In genomic region chr1:14265515-14265914, GRCh38 we compare ENCODE assay signal across 14 cellular contexts.
DNase-seq lines count a peak whose midpoint lies in the region; TF ChIP-seq lines count a peak whose summit lies in the region.
"Had no signal": no experiment of that assay in that cellular context is flagged by ENCODE, and none has a peak within 500 bp of the region (broad histone marks: within the 10 kb centered on the region; RNA-seq: fewer than 3 reads in every experiment).

No MANE protein-coding gene starts in this region.

- H3K36me3 Mint-ChIP-seq in activated naive CD8-positive, alpha-beta T cell treated with anti-CD3 and anti-CD28 coated beads for 36 hours, result no peaks in the 10 kb centered on the region
- no peaks in the 10 kb centered on the region for H3K36me3 Mint-ChIP-seq in glutamatergic neuron (ENCODE audit: unreplicated experiment)
- H3K36me3 Mint-ChIP-seq: CD4-positive, alpha-beta memory T cell had no signal

- H3K27ac Mint-ChIP-seq in activated naive CD8-positive, alpha-beta T cell treated with anti-CD3 and anti-CD28 coated beads for 36 hours, result no peak overlapping the region
- no peak overlapping the region for H3K27ac Mint-ChIP-seq in glutamatergic neuron (ENCODE audit: unreplicated experiment)
- H3K27ac Mint-ChIP-seq: B cell; CD4-positive, alpha-beta memory T cell; H9 had no signal

- no peak for TF ChIP-seq CTCF in HEK293 (tag by site-specific recombination; IDR thresholded peaks at IDR 0.05)
- no peak for TF ChIP-seq CTCF in glutamatergic neuron (IDR thresholded peaks at IDR 0.05; ENCODE audit: partially characterized antibody, unreplicated experiment)

- no peaks in the 10 kb centered on the region for H3K9me3 Mint-ChIP-seq in activated naive CD8-positive, alpha-beta T cell treated with anti-CD3 and anti-CD28 coated beads for 36 hours
- H3K9me3 Mint-ChIP-seq in glutamatergic neuron (ENCODE audit: unreplicated experiment), result peaks cover 2% of the 10 kb centered on the region
- H3K9me3 Mint-ChIP-seq: H9 had no signal

- POLR2A ChIA-PET in HEK293 (lab: Yijun Ruan, JAX), result no interaction called here

- no peak overlapping the region for H3K27ac ChIP-seq in HEK293 (ENCODE audit: extremely low read depth, low read depth, low read length)

- H3K36me3 ChIP-seq in HEK293 (ENCODE audit: control insufficient read depth in 2 of 2, insufficient read depth in 1 of 2, low read length in 2 of 2), result no peaks in the 10 kb centered on the region

- H3K4me3 Mint-ChIP-seq in activated naive CD8-positive, alpha-beta T cell treated with anti-CD3 and anti-CD28 coated beads for 36 hours, result no peak overlapping the region
- no peak overlapping the region for H3K4me3 Mint-ChIP-seq in glutamatergic neuron (ENCODE audit: unreplicated experiment)
- H3K4me3 Mint-ChIP-seq: B cell; CD4-positive, alpha-beta memory T cell; H9 had no signal

- CTCF ChIA-PET in HEK293 (lab: Yijun Ruan, JAX), result no interaction called here

- H3K9me3 ChIP-seq in HEK293 (ENCODE audit: control insufficient read depth, insufficient read depth, low read depth, low read length), result no peaks in the 10 kb centered on the region

- H3K27me3 Mint-ChIP-seq in activated naive CD8-positive, alpha-beta T cell treated with anti-CD3 and anti-CD28 coated beads for 36 hours, result peaks cover 10% of the 10 kb centered on the region
- H3K27me3 Mint-ChIP-seq in glutamatergic neuron (ENCODE audit: unreplicated experiment), result peaks cover 4% of the 10 kb centered on the region

- peak; percentile 92 for DNase-seq in DMS 273 (lab: John Stamatoyannopoulos, UW; ENCODE audit: unreplicated experiment)
- DNase-seq in NCI-H2171 treated with DMSO at 0.1 percent for 48 hours (lab: John Stamatoyannopoulos, UW), result peak; percentile 42
- DNase-seq in myocyte (ENCODE audit: low read depth), result peak; percentile 3
- DNase-seq in activated naive CD8-positive, alpha-beta T cell treated with anti-CD3 and anti-CD28 coated beads for 36 hours, result no peak
- no peak for DNase-seq in NCI-H510A treated with DMSO at 0.1 percent for 48 hours (lab: John Stamatoyannopoulos, UW)
- DNase-seq in glutamatergic neuron, result no peak
- DNase-seq: C1 segment of cervical spinal cord; CD4-positive, alpha-beta memory T cell; DND-41; GDM1; GOT3; H9 had no signal

- H3K4me1 Mint-ChIP-seq in activated naive CD8-positive, alpha-beta T cell treated with anti-CD3 and anti-CD28 coated beads for 36 hours, result no peaks in the 10 kb centered on the region
- peaks cover 26% of the 10 kb centered on the region for H3K4me1 Mint-ChIP-seq in glutamatergic neuron (ENCODE audit: low read depth, unreplicated experiment)
- H3K4me1 Mint-ChIP-seq: B cell; CD4-positive, alpha-beta memory T cell had no signal

- H3K4me3 ChIP-seq in HEK293 (ENCODE audit: low read depth, low read length), result no peak overlapping the region

- no peaks in the 10 kb centered on the region for H3K4me1 ChIP-seq in HEK293 (ENCODE audit: control insufficient read depth, insufficient read depth, low read length)

TF ChIP-seq in HEK293, 187 proteins besides CTCF, POLR2A, EP300 and RAD21:
- TF ChIP-seq ZSCAN23 (tag by site-specific recombination; IDR thresholded peaks at IDR 0.05), result no peak
- TF ChIP-seq ATF2 (tag by site-specific recombination; IDR thresholded peaks at IDR 0.05; ENCODE audit: low read depth), result peak; percentile 50

Comparison
In these comparisons a context has a peak if more than half of its experiments do, and no peak if none do; other contexts are left out.
1. DNase-seq: peak in DMS 273 (single experiment), NCI-H2171 treated with DMSO at 0.1 percent for 48 hours (single experiment) and myocyte (single experiment); none in activated naive CD8-positive, alpha-beta T cell treated with anti-CD3 and anti-CD28 coated beads for 36 hours (single experiment), NCI-H510A treated with DMSO at 0.1 percent for 48 hours (single experiment) and glutamatergic neuron (single experiment).